In genomic region chr5:115888027-115888426, GRCh38 we compare ENCODE assay signal across 9 cellular contexts. TPM values are rescaled to one million over a fixed set of nuclear protein-coding genes. Genes with fewer than 3 reads are reported as not detected.
DNase-seq lines count a peak whose midpoint lies in the region; TF ChIP-seq lines count a peak whose summit lies in the region.
"Had no signal": no experiment of that assay in that cellular context is flagged by ENCODE, and none has a peak within 500 bp of the region (broad histone marks: within the 10 kb centered on the region; RNA-seq: fewer than 3 reads in every experiment).

No MANE protein-coding gene starts in this region.

- TF ChIP-seq CTCF in A673 (conservative IDR thresholded peaks at IDR 0.05; ENCODE audit: low read depth, low read length) (no peak; the same call in 1 of the 2 replicates), HEK293 (tag by site-specific recombination; IDR thresholded peaks at IDR 0.05) (no peak), SK-N-SH (IDR thresholded peaks at IDR 0.05) (peak; percentile 58)

- H3K9me2 ChIP-seq in SK-N-SH: no peaks in the 10 kb centered on the region

- no peak overlapping the region for H3K4me3 ChIP-seq in A673 (ENCODE audit: low read depth, low read length, poor library complexity, severe bottlenecking)
- H3K4me3 ChIP-seq in HEK293 (ENCODE audit: low read depth, low read length): no peak overlapping the region
- H3K4me3 ChIP-seq in SK-N-SH (ENCODE audit: low read depth in 2 of 2, low read length in 1 of 2): no peak overlapping the region
- H3K4me3 ChIP-seq in H7 (ENCODE audit: insufficient read depth, low read depth, low read length): no peak overlapping the region
- H3K4me3 ChIP-seq: esophagus squamous epithelium had no signal

- H4K20me1 ChIP-seq in SK-N-SH (ENCODE audit: insufficient read depth): no peaks in the 10 kb centered on the region

- intact Hi-C loops in A673 (cut with micrococcal nuclease; ENCODE audit: unreplicated experiment): no loop called here

- H3K27me3 ChIP-seq in A673 (replicated peaks; ENCODE audit: insufficient read depth, low read depth, low read length, poor library complexity) (no peaks in the 10 kb centered on the region), SK-N-SH (ENCODE audit: insufficient read depth) (no peaks in the 10 kb centered on the region), H7 (ENCODE audit: control insufficient read depth, insufficient read depth, low read length) (no peaks in the 10 kb centered on the region)
- H3K27me3 ChIP-seq: esophagus squamous epithelium had no signal

- no peak overlapping the region for H2AFZ ChIP-seq in SK-N-SH (ENCODE audit: low read depth)

- H3K27ac ChIP-seq in A673 (ENCODE audit: low read depth, low read length, poor library complexity, severe bottlenecking): no peak overlapping the region
- H3K27ac ChIP-seq in HEK293 (ENCODE audit: extremely low read depth, low read depth, low read length): no peak overlapping the region
- H3K27ac ChIP-seq in SK-N-SH (ENCODE audit: low read depth in 2 of 2, low read length in 1 of 2): no peak overlapping the region
- H3K27ac ChIP-seq: esophagus squamous epithelium had no signal

- 65% methylated on average over 1 of the region's 1 CpG for WGBS in SK-N-SH (ENCODE audit: low lambda C conversion rate)

- no peaks in the 10 kb centered on the region for H3K9me3 ChIP-seq in A673 (ENCODE audit: low read depth, low read length, poor library complexity, severe bottlenecking)
- no peaks in the 10 kb centered on the region for H3K9me3 ChIP-seq in HEK293 (ENCODE audit: control insufficient read depth, insufficient read depth, low read depth, low read length)
- no peaks in the 10 kb centered on the region for H3K9me3 ChIP-seq in SK-N-SH
- H3K9me3 ChIP-seq: esophagus squamous epithelium had no signal

- DNase-seq in A673 (ENCODE audit: low spot score) (peak; percentile 8), SK-N-SH (no peak), germinal center (ENCODE audit: low spot score) (peak; percentile 6), hepatic stellate cell (ENCODE audit: low spot score) (no peak), H7 (no peak)
- no peak for DNase-seq in activated CD8-positive, alpha-beta memory T cell treated with anti-CD3 and anti-CD28 coated beads, Interleukin-2, amount 50 U/mL, for 48 hours
- no peak for DNase-seq in activated CD4-positive, CD25-positive, alpha-beta regulatory T cell (lab: John Stamatoyannopoulos, UW)
- DNase-seq: esophagus squamous epithelium had no signal

- TF ChIP-seq EP300 in SK-N-SH (IDR thresholded peaks at IDR 0.05; ENCODE audit: borderline replicate concordance in 1 of 2, low read depth in 1 of 2, low read length in 1 of 2): no peak

- no peaks in the 10 kb centered on the region for H3F3A ChIP-seq in SK-N-SH (replicated peaks; ENCODE audit: insufficient read depth)

- H3K4me1 ChIP-seq in A673 (ENCODE audit: insufficient read depth, low read length, poor library complexity, severe bottlenecking): no peaks in the 10 kb centered on the region
- no peaks in the 10 kb centered on the region for H3K4me1 ChIP-seq in HEK293 (ENCODE audit: control insufficient read depth, insufficient read depth, low read length)
- no peaks in the 10 kb centered on the region for H3K4me1 ChIP-seq in SK-N-SH (ENCODE audit: control insufficient read depth in 1 of 2, insufficient read depth in 2 of 2, low read depth in 1 of 2, low read length in 1 of 2)
- H3K4me1 ChIP-seq: esophagus squamous epithelium had no signal

- peak; percentile 59 for TF ChIP-seq RAD21 in SK-N-SH (IDR thresholded peaks at IDR 0.05; ENCODE audit: low read length)

- no peak overlapping the region for H3K4me2 ChIP-seq in SK-N-SH

- BruUV-seq in A673 (replicated peaks; lab: Mats Ljungman, UMichigan): no TSS peak

- CTCF ChIA-PET in A673 (lab: Charles Lee) (interaction anchor here (1.1 kb wide), 1 partner anchor 180 kb away, joined by 4 read pairs; no protein-coding TSS in a partner anchor), HEK293 (lab: Yijun Ruan, JAX) (interaction anchor here (0.7 to 2.6 kb wide), 7 partner anchors 16 to 191 kb away, joined by 3 to 13 read pairs (median 3); no protein-coding TSS in a partner anchor), SK-N-SH (lab: Yijun Ruan, JAX) (interaction anchor here (0.6 to 2.7 kb wide), 10 partner anchors 14 to 253 kb away, joined by 3 to 21 read pairs (median 4); partner anchors contain the start of genes AP3S1 and ATG12)

- H3K36me3 ChIP-seq in A673 (ENCODE audit: insufficient read depth, low read length, poor library complexity, severe bottlenecking) (no peaks in the 10 kb centered on the region), HEK293 (ENCODE audit: control insufficient read depth in 2 of 2, insufficient read depth in 1 of 2, low read length in 2 of 2) (peaks cover 0 to 4% of the 10 kb centered on the region in 2 experiments; a peak in 1 of 3 replicates), SK-N-SH (replicated peaks in 1 of 2; ENCODE audit: control insufficient read depth in 1 of 2, insufficient read depth in 2 of 2, low read length in 1 of 2) (peaks cover 0 to 11% of the 10 kb centered on the region in 2 experiments), H7 (replicated peaks; ENCODE audit: control insufficient read depth, insufficient read depth, low read length) (no peaks in the 10 kb centered on the region)

- H3K79me2 ChIP-seq in SK-N-SH (ENCODE audit: insufficient read depth): peaks cover 4% of the 10 kb centered on the region; the same call in 1 of the 2 replicates

- H3K9ac ChIP-seq in SK-N-SH: no peak overlapping the region

- POLR2A ChIA-PET in A673 (lab: Charles Lee; ENCODE audit: low non-redundant PET): no interaction called here
- POLR2A ChIA-PET in HEK293 (lab: Yijun Ruan, JAX): interaction anchor here (0.7 kb wide), 1 partner anchor 238 kb away, joined by 3 read pairs; no protein-coding TSS in a partner anchor
- POLR2A ChIA-PET in SK-N-SH (lab: Yijun Ruan, JAX): no interaction called here

TF ChIP-seq in HEK293, 187 proteins besides CTCF, POLR2A, EP300 and RAD21:
- TF ChIP-seq ZFP3 (tag by site-specific recombination; IDR thresholded peaks at IDR 0.05; ENCODE audit: low read depth) (no peak), ZNF654 (tag by site-specific recombination; IDR thresholded peaks at IDR 0.05; ENCODE audit: low read depth) (peak; percentile 19; the same call in 1 of the 2 replicates)
TF ChIP-seq in HEK293: peak in this region for 1.

TF ChIP-seq in SK-N-SH, 30 proteins besides CTCF, POLR2A, EP300 and RAD21:
- TF ChIP-seq JUND (IDR thresholded peaks at IDR 0.05) (no peak), SMC3 (IDR thresholded peaks at IDR 0.05; ENCODE audit: low read depth, low read length) (peak; percentile 37; the same call in 1 of the 2 replicates)

RNA-seq across cellular contexts. Expression of gene AP3S1, which starts 46.3 kb away (rescaled TPM):
- 66.9 and 71.8 TPM in 2 replicates for total RNA-seq in A673 (2021)
- 21.6 and 26.3 TPM in 2 replicates for polyA plus RNA-seq in SK-N-SH (2012; rRNA removed)
- 39.6 and 64.4 TPM in 2 replicates for polyA plus RNA-seq in SK-N-SH (2012; cell fraction: cytosol; rRNA removed)
- 4.2 and 7.4 TPM in 2 replicates for polyA plus RNA-seq in SK-N-SH (2012; cell fraction: nucleus; rRNA removed)
- 40.6 and 59.3 TPM in 2 replicates for total RNA-seq in H7 (2014; rRNA removed; shearing (Covaris generic))

RNA-seq across cellular contexts. Expression of gene ATG12, which starts 46.7 kb away (rescaled TPM):
- total RNA-seq in A673 (2021): 55.8 and 59.6 TPM in 2 replicates
- polyA plus RNA-seq in SK-N-SH (2012; rRNA removed): 29.1 and 39.0 TPM in 2 replicates
- polyA plus RNA-seq in SK-N-SH (2012; cell fraction: cytosol; rRNA removed): 47.3 and 68.6 TPM in 2 replicates
- 16.3 and 35.2 TPM in 2 replicates for polyA plus RNA-seq in SK-N-SH (2012; cell fraction: nucleus; rRNA removed)
- 53.9 and 69.2 TPM in 2 replicates for total RNA-seq in H7 (2014; rRNA removed; shearing (Covaris generic))

Comparison
In these comparisons a context has a peak if more than half of its experiments do, and no peak if none do; other contexts are left out.
1. DNase-seq: peak in A673 (single experiment) and germinal center (single experiment); none in SK-N-SH (single experiment), activated CD8-positive, alpha-beta memory T cell treated with anti-CD3 and anti-CD28 coated beads, Interleukin-2, amount 50 U/mL, for 48 hours (single experiment), activated CD4-positive, CD25-positive, alpha-beta regulatory T cell (0 of 4), hepatic stellate cell (single experiment) and H7 (single experiment).